In genomic region chr18:12990128-12990485, GRCh38 we compare ENCODE assay signal across 1 cellular context.
TF ChIP-seq lines count a peak whose summit lies in the region.

No MANE protein-coding gene starts in this region.

TF ChIP-seq in H1, 55 proteins besides CTCF, POLR2A, EP300 and RAD21:
- TF ChIP-seq GABPA (IDR thresholded peaks at IDR 0.05; ENCODE audit: borderline replicate concordance, insufficient read depth, low read length) (no peak), YY1 (IDR thresholded peaks at IDR 0.05; ENCODE audit: low read depth, low read length) (no peak), BCL11A (IDR thresholded peaks at IDR 0.05; ENCODE audit: low read depth in 2 of 2, low read length in 2 of 2) (no peak)
